11 cellular contexts compared by ENCODE assay signal in the genomic region with DNA sequence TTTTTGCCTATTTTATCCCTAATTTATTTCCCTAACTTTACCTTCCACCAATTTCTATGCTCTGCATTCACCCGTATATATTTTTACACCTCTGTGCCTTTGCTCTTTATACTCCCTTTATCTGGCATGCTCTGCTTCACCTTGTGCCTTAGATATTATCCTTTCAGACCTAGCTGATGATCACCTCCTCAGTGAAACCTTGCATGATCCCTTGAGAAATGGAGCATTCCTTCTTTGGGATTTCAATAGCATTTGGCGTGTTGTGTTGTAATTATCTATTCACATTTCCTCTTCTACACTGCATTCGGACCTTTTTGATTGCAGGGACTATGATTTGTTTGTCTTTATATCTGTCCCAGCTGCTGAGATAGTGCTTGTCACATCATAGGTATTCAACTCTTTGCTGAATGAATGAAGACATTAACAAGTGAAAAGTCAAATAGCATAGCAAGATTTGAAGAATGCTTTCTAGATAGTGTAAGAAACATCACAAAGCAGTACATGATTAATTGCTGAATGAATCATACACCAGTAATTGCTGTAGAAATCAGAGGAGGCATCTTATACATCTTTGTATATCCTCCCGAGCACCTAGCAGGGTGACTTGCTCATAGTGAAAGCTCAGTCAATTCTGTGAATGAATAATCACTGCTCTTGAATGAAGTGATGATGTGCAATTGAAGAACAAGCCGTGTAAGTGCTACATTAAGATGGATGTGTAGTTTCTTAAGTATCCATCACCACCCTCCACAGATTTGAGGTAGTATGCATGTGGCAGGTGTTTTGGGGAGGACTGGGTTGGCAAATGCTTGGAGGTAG. TPM values are rescaled to one million over a fixed set of nuclear protein-coding genes. Genes with fewer than 3 reads are reported as not detected.
DNase-seq lines count a peak whose midpoint lies in the region; ATAC-seq and TF ChIP-seq lines count a peak whose summit lies in the region.
"Had no signal": no experiment of that assay in that cellular context is flagged by ENCODE, and none has a peak within 500 bp of the region (broad histone marks: within the 10 kb centered on the region; RNA-seq: fewer than 3 reads in every experiment).

No MANE protein-coding gene starts in this region.

- 56 to 62% methylated on average over 5 of the region's 5 CpGs for WGBS in gastroesophageal sphincter (ENCODE audit: low coverage in 1 of 2), 2 donors

- H3K9me3 Mint-ChIP-seq in activated CD4-positive, alpha-beta T cell treated with anti-CD3 and anti-CD28 coated beads, Interleukin-2, amount 10 ng/mL, durations not matched to agents 7 days and 5 days: no peaks in the 10 kb centered on the region

- DNase-seq in activated CD4-positive, CD25-positive, alpha-beta regulatory T cell (lab: John Stamatoyannopoulos, UW): no peak
- peak; percentile 13 for DNase-seq in activated CD4-positive, alpha-beta T cell treated with anti-CD3 and anti-CD28 coated beads, Interleukin-2, amount 10 ng/mL, durations not matched to agents 7 days and 5 days
- peak; percentile 3 to 19 for DNase-seq in stimulated activated CD4-positive, alpha-beta T cell treated with anti-CD3 and anti-CD28 coated beads, Interleukin-2, amount 100 ng/mL, for 48 hours
- DNase-seq in SK-N-DZ (ENCODE audit: low spot score) (no peak), DMS114 treated with DMSO at 0.1 percent for 48 hours (lab: John Stamatoyannopoulos, UW; ENCODE audit: unreplicated experiment) (no peak)
- DNase-seq: esophagus squamous epithelium, NCI-H2171, testis had no signal

- CTCF ChIA-PET in activated CD4-positive, alpha-beta T cell treated with anti-CD3 and anti-CD28 coated beads, Interleukin-2, amount 10 ng/mL, durations not matched to agents 7 days and 5 days (lab: Charles Lee): no interaction called here

- ATAC-seq in activated CD4-positive, CD25-positive, alpha-beta regulatory T cell treated with anti-CD3 and anti-CD28 coated beads, Interleukin-2, amount 50 U/mL, for 24 hours: peak; percentile 85 to 87
- peak; percentile 37 for ATAC-seq in HG02678 (IDR thresholded peaks at IDR 0.05; ENCODE audit: unreplicated experiment)
- ATAC-seq in gastroesophageal sphincter: no peak

- H3K36me3 Mint-ChIP-seq in activated CD4-positive, alpha-beta T cell treated with anti-CD3 and anti-CD28 coated beads, Interleukin-2, amount 10 ng/mL, durations not matched to agents 7 days and 5 days (ENCODE audit: low read depth): peaks cover 6% of the 10 kb centered on the region

- POLR2A ChIA-PET in activated CD4-positive, alpha-beta T cell treated with anti-CD3 and anti-CD28 coated beads, Interleukin-2, amount 10 ng/mL, durations not matched to agents 7 days and 5 days (lab: Charles Lee): no interaction called here

- H3K27ac ChIP-seq in gastroesophageal sphincter: peak overlapping the region in 1 of 4 donors; percentile 98

- peaks cover 0 to 38% (median 9%) of the 10 kb centered on the region in 3 donors for H3K4me1 ChIP-seq in gastroesophageal sphincter

- no peak for TF ChIP-seq POLR2A in gastroesophageal sphincter (IDR thresholded peaks at IDR 0.05)

- TF ChIP-seq CTCF in gastroesophageal sphincter (IDR thresholded peaks at IDR 0.05): no peak

- no peak overlapping the region for H3K27ac Mint-ChIP-seq in activated CD4-positive, alpha-beta T cell treated with anti-CD3 and anti-CD28 coated beads, Interleukin-2, amount 10 ng/mL, durations not matched to agents 7 days and 5 days

- H3K4me3 ChIP-seq in gastroesophageal sphincter: no peak overlapping the region

- no peak for TF ChIP-seq EP300 in gastroesophageal sphincter (IDR thresholded peaks at IDR 0.05)

- no peak overlapping the region for H3K4me3 Mint-ChIP-seq in activated CD4-positive, alpha-beta T cell treated with anti-CD3 and anti-CD28 coated beads, Interleukin-2, amount 10 ng/mL, durations not matched to agents 7 days and 5 days

- H3K9me3 ChIP-seq in gastroesophageal sphincter: no peaks in the 10 kb centered on the region
- H3K9me3 ChIP-seq: esophagus squamous epithelium, testis had no signal

- peaks cover 23% of the 10 kb centered on the region for H3K4me1 Mint-ChIP-seq in activated CD4-positive, alpha-beta T cell treated with anti-CD3 and anti-CD28 coated beads, Interleukin-2, amount 10 ng/mL, durations not matched to agents 7 days and 5 days

- H3K36me3 ChIP-seq in gastroesophageal sphincter: no peaks in the 10 kb centered on the region
- H3K36me3 ChIP-seq: esophagus squamous epithelium had no signal

- H3K27me3 ChIP-seq in gastroesophageal sphincter: no peaks in the 10 kb centered on the region
- H3K27me3 ChIP-seq: esophagus squamous epithelium, testis had no signal

- H3K27me3 Mint-ChIP-seq in activated CD4-positive, alpha-beta T cell treated with anti-CD3 and anti-CD28 coated beads, Interleukin-2, amount 10 ng/mL, durations not matched to agents 7 days and 5 days: peaks cover 4% of the 10 kb centered on the region

RNA-seq across cellular contexts. Expression of a gene that starts 2.0 kb away (rescaled TPM):
- 10 to 100 TPM; 73.5 to 76.1 TPM for total RNA-seq in activated CD4-positive, alpha-beta T cell treated with anti-CD3 and anti-CD28 coated beads, Interleukin-2, amount 10 ng/mL, durations not matched to agents 7 days and 5 days
- total RNA-seq in gastroesophageal sphincter: 100 to 1,000 TPM in 3 of 4 donors, 10 to 100 TPM in 1; 88.6 to 121 (median 114) TPM
- 43.0 and 72.2 TPM in 2 replicates for polyA plus RNA-seq in SK-N-DZ (2014; cell fraction: cytosol; rRNA removed)
- 30.0 and 39.1 TPM in 2 replicates for polyA plus RNA-seq in SK-N-DZ (2014; cell fraction: nucleus; rRNA removed)

Comparison
In these comparisons a context has a peak if more than half of its experiments do, and no peak if none do; other contexts are left out.
1. DNase-seq: peak in activated CD4-positive, alpha-beta T cell treated with anti-CD3 and anti-CD28 coated beads, Interleukin-2, amount 10 ng/mL, durations not matched to agents 7 days and 5 days (single experiment) and stimulated activated CD4-positive, alpha-beta T cell treated with anti-CD3 and anti-CD28 coated beads, Interleukin-2, amount 100 ng/mL, for 48 hours (2 of 2); none in activated CD4-positive, CD25-positive, alpha-beta regulatory T cell (0 of 4), SK-N-DZ (single experiment) and DMS114 treated with DMSO at 0.1 percent for 48 hours (single experiment).